Comparison of ENCODE assay signal across 2 cellular contexts in the genomic region with DNA sequence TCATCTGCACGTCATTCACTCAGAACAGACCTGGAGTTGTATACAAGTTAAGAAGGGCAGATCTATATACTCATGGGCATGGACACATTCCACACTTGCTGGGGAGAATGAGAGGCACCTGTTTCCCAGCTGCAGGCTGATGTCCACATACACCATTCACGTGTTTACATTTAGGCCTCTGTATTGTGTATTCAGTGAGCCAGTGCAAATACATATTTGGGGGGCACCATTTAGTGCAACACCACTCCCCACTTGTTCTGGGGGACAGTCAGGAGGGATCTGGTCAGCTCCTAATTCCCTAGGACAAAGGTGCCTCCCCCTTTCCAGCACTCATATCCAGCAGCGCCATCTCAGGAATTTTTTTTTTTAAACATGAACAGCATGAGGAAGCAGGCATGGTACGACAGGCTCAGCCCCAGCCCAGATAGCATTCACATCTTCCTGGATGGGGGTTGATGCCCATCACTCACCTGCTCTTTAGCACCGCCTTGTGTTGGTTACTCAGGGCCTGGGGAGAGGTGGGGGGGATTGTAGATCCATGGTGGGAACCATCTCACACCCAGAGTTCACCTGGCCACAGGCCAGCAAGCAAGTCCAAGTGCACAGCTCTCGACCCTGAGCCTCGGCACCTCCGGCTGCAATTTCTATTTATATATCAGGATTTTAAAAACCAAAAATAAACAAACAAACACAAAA.
TF ChIP-seq lines count a peak whose summit lies in the region.

No MANE protein-coding gene starts in this region.

TF ChIP-seq in GM23338, 12 proteins besides CTCF, POLR2A, EP300 and RAD21 (continued from another document and continues in another):
- TF ChIP-seq NANOG (IDR thresholded peaks at IDR 0.05; ENCODE audit: borderline replicate concordance): no peak
- TF ChIP-seq EZH2 (IDR thresholded peaks at IDR 0.05; ENCODE audit: low read depth, unreplicated experiment): no peak
- TF ChIP-seq, protein P1, sequence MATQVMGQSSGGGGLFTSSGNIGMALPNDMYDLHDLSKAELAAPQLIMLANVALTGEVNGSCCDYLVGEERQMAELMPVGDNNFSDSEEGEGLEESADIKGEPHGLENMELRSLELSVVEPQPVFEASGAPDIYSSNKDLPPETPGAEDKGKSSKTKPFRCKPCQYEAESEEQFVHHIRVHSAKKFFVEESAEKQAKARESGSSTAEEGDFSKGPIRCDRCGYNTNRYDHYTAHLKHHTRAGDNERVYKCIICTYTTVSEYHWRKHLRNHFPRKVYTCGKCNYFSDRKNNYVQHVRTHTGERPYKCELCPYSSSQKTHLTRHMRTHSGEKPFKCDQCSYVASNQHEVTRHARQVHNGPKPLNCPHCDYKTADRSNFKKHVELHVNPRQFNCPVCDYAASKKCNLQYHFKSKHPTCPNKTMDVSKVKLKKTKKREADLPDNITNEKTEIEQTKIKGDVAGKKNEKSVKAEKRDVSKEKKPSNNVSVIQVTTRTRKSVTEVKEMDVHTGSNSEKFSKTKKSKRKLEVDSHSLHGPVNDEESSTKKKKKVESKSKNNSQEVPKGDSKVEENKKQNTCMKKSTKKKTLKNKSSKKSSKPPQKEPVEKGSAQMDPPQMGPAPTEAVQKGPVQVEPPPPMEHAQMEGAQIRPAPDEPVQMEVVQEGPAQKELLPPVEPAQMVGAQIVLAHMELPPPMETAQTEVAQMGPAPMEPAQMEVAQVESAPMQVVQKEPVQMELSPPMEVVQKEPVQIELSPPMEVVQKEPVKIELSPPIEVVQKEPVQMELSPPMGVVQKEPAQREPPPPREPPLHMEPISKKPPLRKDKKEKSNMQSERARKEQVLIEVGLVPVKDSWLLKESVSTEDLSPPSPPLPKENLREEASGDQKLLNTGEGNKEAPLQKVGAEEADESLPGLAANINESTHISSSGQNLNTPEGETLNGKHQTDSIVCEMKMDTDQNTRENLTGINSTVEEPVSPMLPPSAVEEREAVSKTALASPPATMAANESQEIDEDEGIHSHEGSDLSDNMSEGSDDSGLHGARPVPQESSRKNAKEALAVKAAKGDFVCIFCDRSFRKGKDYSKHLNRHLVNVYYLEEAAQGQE (IDR thresholded peaks at IDR 0.05; ENCODE audit: unreplicated experiment): no peak
- no peak for TF ChIP-seq CREB1 (CRISPR knock-in tag; IDR thresholded peaks at IDR 0.05; ENCODE audit: low read depth)
- TF ChIP-seq JUNB (IDR thresholded peaks at IDR 0.05; ENCODE audit: unreplicated experiment): no peak
- TF ChIP-seq EZH2phosphoT487 (IDR thresholded peaks at IDR 0.05; ENCODE audit: unreplicated experiment): no peak
- TF ChIP-seq, protein P2, sequence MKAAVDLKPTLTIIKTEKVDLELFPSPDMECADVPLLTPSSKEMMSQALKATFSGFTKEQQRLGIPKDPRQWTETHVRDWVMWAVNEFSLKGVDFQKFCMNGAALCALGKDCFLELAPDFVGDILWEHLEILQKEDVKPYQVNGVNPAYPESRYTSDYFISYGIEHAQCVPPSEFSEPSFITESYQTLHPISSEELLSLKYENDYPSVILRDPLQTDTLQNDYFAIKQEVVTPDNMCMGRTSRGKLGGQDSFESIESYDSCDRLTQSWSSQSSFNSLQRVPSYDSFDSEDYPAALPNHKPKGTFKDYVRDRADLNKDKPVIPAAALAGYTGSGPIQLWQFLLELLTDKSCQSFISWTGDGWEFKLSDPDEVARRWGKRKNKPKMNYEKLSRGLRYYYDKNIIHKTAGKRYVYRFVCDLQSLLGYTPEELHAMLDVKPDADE (IDR thresholded peaks at IDR 0.05): no peak
- TF ChIP-seq, protein P3, sequence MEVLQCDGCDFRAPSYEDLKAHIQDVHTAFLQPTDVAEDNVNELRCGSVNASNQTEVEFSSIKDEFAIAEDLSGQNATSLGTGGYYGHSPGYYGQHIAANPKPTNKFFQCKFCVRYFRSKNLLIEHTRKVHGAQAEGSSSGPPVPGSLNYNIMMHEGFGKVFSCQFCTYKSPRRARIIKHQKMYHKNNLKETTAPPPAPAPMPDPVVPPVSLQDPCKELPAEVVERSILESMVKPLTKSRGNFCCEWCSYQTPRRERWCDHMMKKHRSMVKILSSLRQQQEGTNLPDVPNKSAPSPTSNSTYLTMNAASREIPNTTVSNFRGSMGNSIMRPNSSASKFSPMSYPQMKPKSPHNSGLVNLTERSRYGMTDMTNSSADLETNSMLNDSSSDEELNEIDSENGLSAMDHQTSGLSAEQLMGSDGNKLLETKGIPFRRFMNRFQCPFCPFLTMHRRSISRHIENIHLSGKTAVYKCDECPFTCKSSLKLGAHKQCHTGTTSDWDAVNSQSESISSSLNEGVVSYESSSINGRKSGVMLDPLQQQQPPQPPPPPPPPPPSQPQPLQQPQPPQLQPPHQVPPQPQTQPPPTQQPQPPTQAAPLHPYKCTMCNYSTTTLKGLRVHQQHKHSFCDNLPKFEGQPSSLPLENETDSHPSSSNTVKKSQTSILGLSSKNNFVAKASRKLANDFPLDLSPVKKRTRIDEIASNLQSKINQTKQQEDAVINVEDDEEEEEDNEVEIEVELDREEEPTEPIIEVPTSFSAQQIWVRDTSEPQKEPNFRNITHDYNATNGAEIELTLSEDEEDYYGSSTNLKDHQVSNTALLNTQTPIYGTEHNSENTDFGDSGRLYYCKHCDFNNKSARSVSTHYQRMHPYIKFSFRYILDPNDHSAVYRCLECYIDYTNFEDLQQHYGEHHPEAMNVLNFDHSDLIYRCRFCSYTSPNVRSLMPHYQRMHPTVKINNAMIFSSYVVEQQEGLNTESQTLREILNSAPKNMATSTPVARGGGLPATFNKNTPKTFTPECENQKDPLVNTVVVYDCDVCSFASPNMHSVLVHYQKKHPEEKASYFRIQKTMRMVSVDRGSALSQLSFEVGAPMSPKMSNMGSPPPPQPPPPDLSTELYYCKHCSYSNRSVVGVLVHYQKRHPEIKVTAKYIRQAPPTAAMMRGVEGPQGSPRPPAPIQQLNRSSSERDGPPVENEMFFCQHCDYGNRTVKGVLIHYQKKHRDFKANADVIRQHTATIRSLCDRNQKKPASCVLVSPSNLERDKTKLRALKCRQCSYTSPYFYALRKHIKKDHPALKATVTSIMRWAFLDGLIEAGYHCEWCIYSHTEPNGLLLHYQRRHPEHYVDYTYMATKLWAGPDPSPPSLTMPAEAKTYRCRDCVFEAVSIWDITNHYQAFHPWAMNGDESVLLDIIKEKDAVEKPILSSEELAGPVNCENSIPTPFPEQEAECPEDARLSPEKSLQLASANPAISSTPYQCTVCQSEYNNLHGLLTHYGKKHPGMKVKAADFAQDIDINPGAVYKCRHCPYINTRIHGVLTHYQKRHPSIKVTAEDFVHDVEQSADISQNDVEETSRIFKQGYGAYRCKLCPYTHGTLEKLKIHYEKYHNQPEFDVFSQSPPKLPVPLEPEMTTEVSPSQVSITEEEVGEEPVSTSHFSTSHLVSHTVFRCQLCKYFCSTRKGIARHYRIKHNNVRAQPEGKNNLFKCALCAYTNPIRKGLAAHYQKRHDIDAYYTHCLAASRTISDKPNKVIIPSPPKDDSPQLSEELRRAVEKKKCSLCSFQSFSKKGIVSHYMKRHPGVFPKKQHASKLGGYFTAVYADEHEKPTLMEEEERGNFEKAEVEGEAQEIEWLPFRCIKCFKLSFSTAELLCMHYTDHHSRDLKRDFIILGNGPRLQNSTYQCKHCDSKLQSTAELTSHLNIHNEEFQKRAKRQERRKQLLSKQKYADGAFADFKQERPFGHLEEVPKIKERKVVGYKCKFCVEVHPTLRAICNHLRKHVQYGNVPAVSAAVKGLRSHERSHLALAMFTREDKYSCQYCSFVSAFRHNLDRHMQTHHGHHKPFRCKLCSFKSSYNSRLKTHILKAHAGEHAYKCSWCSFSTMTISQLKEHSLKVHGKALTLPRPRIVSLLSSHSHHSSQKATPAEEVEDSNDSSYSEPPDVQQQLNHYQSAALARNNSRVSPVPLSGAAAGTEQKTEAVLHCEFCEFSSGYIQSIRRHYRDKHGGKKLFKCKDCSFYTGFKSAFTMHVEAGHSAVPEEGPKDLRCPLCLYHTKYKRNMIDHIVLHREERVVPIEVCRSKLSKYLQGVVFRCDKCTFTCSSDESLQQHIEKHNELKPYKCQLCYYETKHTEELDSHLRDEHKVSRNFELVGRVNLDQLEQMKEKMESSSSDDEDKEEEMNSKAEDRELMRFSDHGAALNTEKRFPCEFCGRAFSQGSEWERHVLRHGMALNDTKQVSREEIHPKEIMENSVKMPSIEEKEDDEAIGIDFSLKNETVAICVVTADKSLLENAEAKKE (CRISPR knock-in tag; IDR thresholded peaks at IDR 0.05): no peak

TF ChIP-seq in SK-N-SH treated with all-trans-retinoic acid at 6 μM for 48 hours, 23 proteins besides CTCF, POLR2A, EP300 and RAD21:
- TF ChIP-seq, protein P4, sequence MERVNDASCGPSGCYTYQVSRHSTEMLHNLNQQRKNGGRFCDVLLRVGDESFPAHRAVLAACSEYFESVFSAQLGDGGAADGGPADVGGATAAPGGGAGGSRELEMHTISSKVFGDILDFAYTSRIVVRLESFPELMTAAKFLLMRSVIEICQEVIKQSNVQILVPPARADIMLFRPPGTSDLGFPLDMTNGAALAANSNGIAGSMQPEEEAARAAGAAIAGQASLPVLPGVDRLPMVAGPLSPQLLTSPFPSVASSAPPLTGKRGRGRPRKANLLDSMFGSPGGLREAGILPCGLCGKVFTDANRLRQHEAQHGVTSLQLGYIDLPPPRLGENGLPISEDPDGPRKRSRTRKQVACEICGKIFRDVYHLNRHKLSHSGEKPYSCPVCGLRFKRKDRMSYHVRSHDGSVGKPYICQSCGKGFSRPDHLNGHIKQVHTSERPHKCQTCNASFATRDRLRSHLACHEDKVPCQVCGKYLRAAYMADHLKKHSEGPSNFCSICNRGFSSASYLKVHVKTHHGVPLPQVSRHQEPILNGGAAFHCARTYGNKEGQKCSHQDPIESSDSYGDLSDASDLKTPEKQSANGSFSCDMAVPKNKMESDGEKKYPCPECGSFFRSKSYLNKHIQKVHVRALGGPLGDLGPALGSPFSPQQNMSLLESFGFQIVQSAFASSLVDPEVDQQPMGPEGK (CRISPR knock-in tag; IDR thresholded peaks at IDR 0.05; ENCODE audit: borderline replicate concordance): no peak
- TF ChIP-seq, protein P5, sequence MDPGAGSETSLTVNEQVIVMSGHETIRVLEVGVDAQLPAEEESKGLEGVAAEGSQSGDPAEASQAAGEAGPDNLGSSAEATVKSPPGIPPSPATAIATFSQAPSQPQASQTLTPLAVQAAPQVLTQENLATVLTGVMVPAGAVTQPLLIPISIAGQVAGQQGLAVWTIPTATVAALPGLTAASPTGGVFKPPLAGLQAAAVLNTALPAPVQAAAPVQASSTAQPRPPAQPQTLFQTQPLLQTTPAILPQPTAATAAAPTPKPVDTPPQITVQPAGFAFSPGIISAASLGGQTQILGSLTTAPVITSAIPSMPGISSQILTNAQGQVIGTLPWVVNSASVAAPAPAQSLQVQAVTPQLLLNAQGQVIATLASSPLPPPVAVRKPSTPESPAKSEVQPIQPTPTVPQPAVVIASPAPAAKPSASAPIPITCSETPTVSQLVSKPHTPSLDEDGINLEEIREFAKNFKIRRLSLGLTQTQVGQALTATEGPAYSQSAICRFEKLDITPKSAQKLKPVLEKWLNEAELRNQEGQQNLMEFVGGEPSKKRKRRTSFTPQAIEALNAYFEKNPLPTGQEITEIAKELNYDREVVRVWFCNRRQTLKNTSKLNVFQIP (CRISPR knock-in tag; IDR thresholded peaks at IDR 0.05; ENCODE audit: borderline replicate concordance, low read depth): no peak
- TF ChIP-seq, protein P6, sequence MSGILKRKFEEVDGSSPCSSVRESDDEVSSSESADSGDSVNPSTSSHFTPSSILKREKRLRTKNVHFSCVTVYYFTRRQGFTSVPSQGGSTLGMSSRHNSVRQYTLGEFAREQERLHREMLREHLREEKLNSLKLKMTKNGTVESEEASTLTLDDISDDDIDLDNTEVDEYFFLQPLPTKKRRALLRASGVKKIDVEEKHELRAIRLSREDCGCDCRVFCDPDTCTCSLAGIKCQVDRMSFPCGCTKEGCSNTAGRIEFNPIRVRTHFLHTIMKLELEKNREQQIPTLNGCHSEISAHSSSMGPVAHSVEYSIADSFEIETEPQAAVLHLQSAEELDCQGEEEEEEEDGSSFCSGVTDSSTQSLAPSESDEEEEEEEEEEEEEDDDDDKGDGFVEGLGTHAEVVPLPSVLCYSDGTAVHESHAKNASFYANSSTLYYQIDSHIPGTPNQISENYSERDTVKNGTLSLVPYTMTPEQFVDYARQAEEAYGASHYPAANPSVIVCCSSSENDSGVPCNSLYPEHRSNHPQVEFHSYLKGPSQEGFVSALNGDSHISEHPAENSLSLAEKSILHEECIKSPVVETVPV (CRISPR knock-in tag; IDR thresholded peaks at IDR 0.05): no peak
- TF ChIP-seq ZNF565 (CRISPR knock-in tag; conservative IDR thresholded peaks at IDR 0.05; ENCODE audit: low read depth): no peak
- TF ChIP-seq OSR1 (CRISPR knock-in tag; IDR thresholded peaks at IDR 0.05): no peak
- TF ChIP-seq ZNF8 (CRISPR knock-in tag; IDR thresholded peaks at IDR 0.05): no peak
- no peak for TF ChIP-seq PPARA (CRISPR knock-in tag; IDR thresholded peaks at IDR 0.05; ENCODE audit: borderline replicate concordance)
- no peak for TF ChIP-seq ESRRG (CRISPR knock-in tag; IDR thresholded peaks at IDR 0.05)
- no peak for TF ChIP-seq ZFP30 (CRISPR knock-in tag; IDR thresholded peaks at IDR 0.05)
- TF ChIP-seq, protein P7, sequence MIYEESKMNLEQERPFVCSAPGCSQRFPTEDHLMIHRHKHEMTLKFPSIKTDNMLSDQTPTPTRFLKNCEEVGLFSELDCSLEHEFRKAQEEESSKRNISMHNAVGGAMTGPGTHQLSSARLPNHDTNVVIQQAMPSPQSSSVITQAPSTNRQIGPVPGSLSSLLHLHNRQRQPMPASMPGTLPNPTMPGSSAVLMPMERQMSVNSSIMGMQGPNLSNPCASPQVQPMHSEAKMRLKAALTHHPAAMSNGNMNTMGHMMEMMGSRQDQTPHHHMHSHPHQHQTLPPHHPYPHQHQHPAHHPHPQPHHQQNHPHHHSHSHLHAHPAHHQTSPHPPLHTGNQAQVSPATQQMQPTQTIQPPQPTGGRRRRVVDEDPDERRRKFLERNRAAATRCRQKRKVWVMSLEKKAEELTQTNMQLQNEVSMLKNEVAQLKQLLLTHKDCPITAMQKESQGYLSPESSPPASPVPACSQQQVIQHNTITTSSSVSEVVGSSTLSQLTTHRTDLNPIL (CRISPR knock-in tag; IDR thresholded peaks at IDR 0.05; ENCODE audit: low read depth): no peak
- no peak for TF ChIP-seq ZC3H10 (CRISPR knock-in tag; IDR thresholded peaks at IDR 0.05)
- TF ChIP-seq ZFP3 (CRISPR knock-in tag; IDR thresholded peaks at IDR 0.05): no peak
